3 cellular contexts compared by ENCODE assay signal in the genomic region with DNA sequence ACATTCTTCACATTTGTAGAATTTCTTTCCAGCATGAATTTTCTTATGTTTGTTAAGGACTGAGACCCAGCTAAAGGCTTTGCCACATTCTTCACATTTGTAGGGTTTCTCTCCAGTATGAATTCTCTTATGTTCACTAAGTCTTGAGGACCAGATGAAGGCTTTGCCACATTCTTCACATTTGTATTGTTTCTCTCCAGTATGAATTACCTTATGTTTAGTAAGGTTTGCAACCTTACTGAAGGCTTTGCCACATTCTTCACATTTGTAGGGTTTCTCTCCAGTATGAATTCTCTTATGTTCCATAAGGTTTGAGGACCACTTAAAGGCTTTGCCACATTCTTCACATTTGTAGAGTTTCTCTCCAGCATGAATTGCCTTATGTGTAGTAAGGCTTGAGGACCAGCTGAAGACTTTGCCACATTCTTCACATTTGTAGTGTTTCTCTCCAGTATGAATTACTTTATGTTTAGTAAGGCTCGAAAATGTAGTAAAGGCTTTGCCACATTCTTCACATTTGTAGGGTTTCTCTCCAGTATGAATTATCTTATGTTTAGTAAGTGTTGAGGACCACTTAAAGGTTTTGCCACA.
TF ChIP-seq lines count a peak whose summit lies in the region.

No MANE protein-coding gene starts in this region.

TF ChIP-seq in HCT116, 20 proteins besides CTCF, POLR2A, EP300 and RAD21:
- TF ChIP-seq ZNF274 (IDR thresholded peaks at IDR 0.05; ENCODE audit: low read depth, low read length): peak; percentile 66

TF ChIP-seq in K562, 482 proteins besides CTCF, POLR2A, EP300 and RAD21:
- TF ChIP-seq ZNF274 (IDR thresholded peaks at IDR 0.05; ENCODE audit: borderline replicate concordance, low read depth, low read length): peak; percentile 83; the same call in 1 of the 2 replicates

TF ChIP-seq in H1, 55 proteins besides CTCF, POLR2A, EP300 and RAD21:
- TF ChIP-seq ZNF274 (IDR thresholded peaks at IDR 0.05; ENCODE audit: borderline replicate concordance, extremely low read depth, low read length): peak; percentile 85
